15 cellular contexts compared by ENCODE assay signal in genomic region chr19:8085606-8086464, GRCh38. TPM values are rescaled to one million over a fixed set of nuclear protein-coding genes. Genes with fewer than 3 reads are reported as not detected.
DNase-seq lines count a peak whose midpoint lies in the region; ATAC-seq and TF ChIP-seq lines count a peak whose summit lies in the region.
"Had no signal": no experiment of that assay in that cellular context is flagged by ENCODE, and none has a peak within 500 bp of the region (broad histone marks: within the 10 kb centered on the region; RNA-seq: fewer than 3 reads in every experiment).

No MANE protein-coding gene starts in this region.

- no peaks in the 10 kb centered on the region for H3K27me3 Mint-ChIP-seq in Caco-2 (ENCODE audit: insufficient read depth, unreplicated experiment)

- no peak overlapping the region for H3K4me2 ChIP-seq in Karpas-422 (ENCODE audit: low read depth, low read length, poor library complexity, severe bottlenecking)

- POLR2A ChIA-PET in Caco-2 (lab: Charles Lee) = interaction anchor here (0.6 kb wide), 1 partner anchor 12 kb away, joined by 3 read pairs; no protein-coding TSS in a partner anchor
- POLR2A ChIA-PET in RWPE1 (lab: Yijun Ruan, JAX; ENCODE audit: low non-redundant PET) = no interaction called here

- no peaks in the 10 kb centered on the region for H3K9me3 Mint-ChIP-seq in Caco-2 (ENCODE audit: unreplicated experiment)
- H3K9me3 Mint-ChIP-seq: activated naive CD4-positive, alpha-beta T cell treated with anti-CD3 and anti-CD28 coated beads, Interleukin-2, amount 50 U/mL, for 24 hours had no signal

- WGBS in liver = 42% methylated on average over 20 of the region's 20 CpGs

- no peak overlapping the region for H3K27ac ChIP-seq in RWPE1
- H3K27ac ChIP-seq in liver (ENCODE audit: low read depth in 1 of 2, low read length in 2 of 2) = no peak overlapping the region
- no peak overlapping the region for H3K27ac ChIP-seq in Karpas-422 (ENCODE audit: low read length)
- H3K27ac ChIP-seq: SJSA1 had no signal

- peak overlapping the region; percentile 14 for H3K27ac Mint-ChIP-seq in Caco-2 (ENCODE audit: unreplicated experiment)
- H3K27ac Mint-ChIP-seq: activated naive CD4-positive, alpha-beta T cell treated with anti-CD3 and anti-CD28 coated beads, Interleukin-2, amount 50 U/mL, for 24 hours; B cell had no signal

- in situ Hi-C loops in GM13977 (cut with MboI; ENCODE audit: low pct_unique_long_range_greater_than_20kb, low sequenced_read_pairs, unreplicated experiment) = no loop called here

- peaks cover 14% of the 10 kb centered on the region for H3K4me1 Mint-ChIP-seq in Caco-2 (ENCODE audit: low read depth, unreplicated experiment)
- H3K4me1 Mint-ChIP-seq: activated naive CD4-positive, alpha-beta T cell treated with anti-CD3 and anti-CD28 coated beads, Interleukin-2, amount 50 U/mL, for 24 hours; B cell had no signal

- H3K4me3 ChIP-seq in Caco-2 (ENCODE audit: low read depth, low read length) (no peak overlapping the region), MG63 (no peak overlapping the region), liver (ENCODE audit: low read depth in 1 of 3, low read length in 3 of 3) (no peak overlapping the region), Karpas-422 (ENCODE audit: low read length) (no peak overlapping the region)
- H3K4me3 ChIP-seq: SJSA1 had no signal

- ATAC-seq in GM21447 (IDR thresholded peaks at IDR 0.05; ENCODE audit: unreplicated experiment) (no peak), HG02973 (IDR thresholded peaks at IDR 0.05; ENCODE audit: unreplicated experiment) (no peak)
- ATAC-seq: left cardiac atrium had no signal

- peak; percentile 60 to 83 for DNase-seq in Caco-2
- peak; percentile 51 for DNase-seq in MG63
- DNase-seq in RWPE1 (ENCODE audit: low spot score) = peak; percentile 36
- no peak for DNase-seq in Karpas-422
- DNase-seq in GM13977 (ENCODE audit: low spot score) = no peak
- DNase-seq: activated CD4-positive, alpha-beta T cell treated with anti-CD3 and anti-CD28 coated beads, Interleukin-2, amount 50 U/mL, for 4 hours; left cardiac atrium; NCI-H187 had no signal

- H3K36me3 ChIP-seq in Caco-2 (ENCODE audit: control insufficient read depth, insufficient read depth, low read length) (no peaks in the 10 kb centered on the region; the same call in 1 of the 2 replicates), MG63 (no peaks in the 10 kb centered on the region), liver (ENCODE audit: control insufficient read depth in 4 of 4, insufficient read depth in 3 of 4, low read depth in 1 of 4, low read length in 3 of 4) (no peaks in the 10 kb centered on the region), Karpas-422 (ENCODE audit: insufficient read depth, low read length) (0 out of 2 replicates have a peak, but pooled peaks cover 4% of the 10 kb centered on the region)
- H3K36me3 ChIP-seq: SJSA1 had no signal

- no peaks in the 10 kb centered on the region for H3K9me2 ChIP-seq in Karpas-422 (replicated peaks; ENCODE audit: insufficient read depth, low read length)

- H3K4me3 Mint-ChIP-seq in Caco-2 (ENCODE audit: unreplicated experiment) = no peak overlapping the region
- H3K4me3 Mint-ChIP-seq: activated naive CD4-positive, alpha-beta T cell treated with anti-CD3 and anti-CD28 coated beads, Interleukin-2, amount 50 U/mL, for 24 hours; B cell had no signal

- BruUV-seq in Caco-2 (replicated peaks; lab: Mats Ljungman, UMichigan) = no TSS peak

- H3K27me3 ChIP-seq in Caco-2 (replicated peaks; ENCODE audit: control insufficient read depth, insufficient read depth, low read length) (no peaks in the 10 kb centered on the region), MG63 (no peaks in the 10 kb centered on the region), liver (ENCODE audit: control insufficient read depth in 4 of 4, insufficient read depth in 4 of 4, low read length in 3 of 4) (no peaks in the 10 kb centered on the region), Karpas-422 (ENCODE audit: low read length) (no peaks in the 10 kb centered on the region)
- H3K27me3 ChIP-seq: SJSA1 had no signal

- no peak for TF ChIP-seq RAD21 in liver (IDR thresholded peaks at IDR 0.05)

- H2AFZ ChIP-seq in Karpas-422 (ENCODE audit: low read length) = no peak overlapping the region

- H3K9me3 ChIP-seq in Caco-2 (no peaks in the 10 kb centered on the region; the same call in 1 of the 2 replicates), MG63 (peaks cover 14% of the 10 kb centered on the region), liver (ENCODE audit: control insufficient read depth in 4 of 4, low read length in 3 of 4) (no peaks in the 10 kb centered on the region), Karpas-422 (ENCODE audit: low read length) (peaks cover 15% of the 10 kb centered on the region)
- H3K9me3 ChIP-seq: SJSA1 had no signal

- H3K4me1 ChIP-seq in Caco-2 (peaks cover 21% of the 10 kb centered on the region), liver (ENCODE audit: control insufficient read depth in 4 of 4, insufficient read depth in 4 of 4, low read length in 3 of 4) (peaks cover 0 to 5% (median under 1%) of the 10 kb centered on the region in 4 donors), Karpas-422 (ENCODE audit: low read length) (no peaks in the 10 kb centered on the region)
- H3K4me1 ChIP-seq: SJSA1 had no signal

- no peaks in the 10 kb centered on the region for H3K79me2 ChIP-seq in Karpas-422 (ENCODE audit: low read length)

- H4K20me1 ChIP-seq in Karpas-422 (ENCODE audit: insufficient read depth, low read depth, low read length) = no peaks in the 10 kb centered on the region

- intact Hi-C loops in Caco-2 (cut with micrococcal nuclease; ENCODE audit: unreplicated experiment) = no loop called here

- H3K9ac ChIP-seq in liver (ENCODE audit: low read depth in 1 of 2, low read length in 2 of 2) (no peak overlapping the region), Karpas-422 (ENCODE audit: low read length) (no peak overlapping the region)

- CTCF ChIA-PET in Caco-2 (lab: Charles Lee) (interaction anchor here (0.6 kb wide), 1 partner anchor 178 kb away, joined by 4 read pairs; no protein-coding TSS in a partner anchor), RWPE1 (lab: Yijun Ruan, JAX) (interaction anchor here (0.6 kb wide), 1 partner anchor 96 kb away, joined by 5 read pairs; no protein-coding TSS in a partner anchor)

- no peaks in the 10 kb centered on the region for H3K36me3 Mint-ChIP-seq in Caco-2 (ENCODE audit: insufficient read depth, unreplicated experiment)
- H3K36me3 Mint-ChIP-seq: activated naive CD4-positive, alpha-beta T cell treated with anti-CD3 and anti-CD28 coated beads, Interleukin-2, amount 50 U/mL, for 24 hours had no signal

- TF ChIP-seq CTCF in Caco-2 (IDR thresholded peaks at IDR 0.05; ENCODE audit: insufficient read depth in 1 of 2, low read depth in 1 of 2, low read length in 1 of 2, severe bottlenecking in 1 of 2, unreplicated experiment in 1 of 2) = no peak
- no peak for TF ChIP-seq CTCF in RWPE1 (conservative IDR thresholded peaks at IDR 0.05; ENCODE audit: low read depth)
- no peak for TF ChIP-seq CTCF in liver (IDR thresholded peaks at IDR 0.05; ENCODE audit: low read depth, low read length, missing input control)
- no peak for TF ChIP-seq CTCF in GM13977 (IDR thresholded peaks at IDR 0.05; ENCODE audit: extremely low read depth, insufficient read depth, missing control alignments)

TF ChIP-seq in liver, 16 proteins besides CTCF, POLR2A, EP300 and RAD21 (continues in another document):
- TF ChIP-seq HNF4A (conservative IDR thresholded peaks at IDR 0.05) (no peak), FOXA2 (IDR thresholded peaks at IDR 0.05) (peak; percentile 50), RXRA (IDR thresholded peaks at IDR 0.05) (peak; percentile 94 to 97), MAX (IDR thresholded peaks at IDR 0.05) (no peak), GABPA (IDR thresholded peaks at IDR 0.05 in 1 of 2, conservative IDR thresholded peaks at IDR 0.05 in 1 of 2) (peak in 1 of 2 donors; percentile 45), ZBTB33 (IDR thresholded peaks at IDR 0.05) (no peak)

RNA-seq across cellular contexts. Expression of gene CCL25, which starts 33.3 kb away (rescaled TPM):
- total RNA-seq in Caco-2 (2022) = not detected in 2 replicates
- not detected in 2 replicates for total RNA-seq in MG63 (2014; rRNA removed; shearing (Covaris generic); ENCODE audit: low replicate concordance)
- total RNA-seq in liver = not detected
- polyA plus RNA-seq in liver = not detected
- total RNA-seq in Karpas-422 (2014; rRNA removed; shearing (Covaris generic); ENCODE audit: low replicate concordance) = not detected in 2 replicates
- total RNA-seq: B cell, fibroblast of villous mesenchyme, left cardiac atrium, SJSA1 had no signal

Comparison
In these comparisons a context has a peak if more than half of its experiments do, and no peak if none do; other contexts are left out.
1. DNase-seq: peak in Caco-2 (2 of 2), MG63 (single experiment) and RWPE1 (single experiment); none in Karpas-422 (single experiment) and GM13977 (single experiment).